ENCODE assay signal across 1 cellular context in the genomic region with DNA sequence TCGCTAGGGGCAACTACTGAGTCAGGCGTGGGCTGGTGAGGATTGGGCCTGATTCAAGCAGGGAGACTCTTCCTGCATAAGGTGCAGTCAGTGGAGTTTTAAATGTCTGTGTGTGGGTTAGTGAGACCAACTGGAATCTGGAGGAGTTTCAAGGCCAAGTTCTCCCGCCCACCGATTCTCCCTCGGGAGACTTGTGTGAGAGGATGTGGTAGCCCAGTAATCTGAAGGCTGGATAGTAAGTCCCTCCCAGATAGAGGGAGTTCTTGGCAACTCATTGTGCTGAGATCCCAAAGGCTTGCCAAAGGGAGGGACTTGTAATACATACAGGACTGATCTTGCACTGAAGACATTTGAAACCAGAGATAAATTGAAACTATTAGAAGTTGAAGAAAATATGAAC.
TF ChIP-seq lines count a peak whose summit lies in the region.

No MANE protein-coding gene starts in this region.

TF ChIP-seq in H1, 55 proteins besides CTCF, POLR2A, EP300 and RAD21 (continued from another document):
- TF ChIP-seq, protein P1, sequence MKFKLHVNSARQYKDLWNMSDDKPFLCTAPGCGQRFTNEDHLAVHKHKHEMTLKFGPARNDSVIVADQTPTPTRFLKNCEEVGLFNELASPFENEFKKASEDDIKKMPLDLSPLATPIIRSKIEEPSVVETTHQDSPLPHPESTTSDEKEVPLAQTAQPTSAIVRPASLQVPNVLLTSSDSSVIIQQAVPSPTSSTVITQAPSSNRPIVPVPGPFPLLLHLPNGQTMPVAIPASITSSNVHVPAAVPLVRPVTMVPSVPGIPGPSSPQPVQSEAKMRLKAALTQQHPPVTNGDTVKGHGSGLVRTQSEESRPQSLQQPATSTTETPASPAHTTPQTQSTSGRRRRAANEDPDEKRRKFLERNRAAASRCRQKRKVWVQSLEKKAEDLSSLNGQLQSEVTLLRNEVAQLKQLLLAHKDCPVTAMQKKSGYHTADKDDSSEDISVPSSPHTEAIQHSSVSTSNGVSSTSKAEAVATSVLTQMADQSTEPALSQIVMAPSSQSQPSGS (IDR thresholded peaks at IDR 0.05; ENCODE audit: low read length): no peak
- TF ChIP-seq CBX5 (IDR thresholded peaks at IDR 0.05; ENCODE audit: low read depth, low read length) (no peak), SIN3A (conservative IDR thresholded peaks at IDR 0.05 in 1 of 2, IDR thresholded peaks at IDR 0.05 in 1 of 2; ENCODE audit: low read depth in 1 of 2, low read length in 2 of 2) (no peak), KDM4A (IDR thresholded peaks at IDR 0.05; ENCODE audit: low read depth, low read length, severe bottlenecking) (no peak)
